In genomic region chr13:84025828-84026227, GRCh38 we compare ENCODE assay signal across 17 cellular contexts.
A peak's percentile ranks its signal among the peaks of the same experiment; 100 is the strongest.
DNase-seq lines count a peak whose midpoint lies in the region; ATAC-seq and TF ChIP-seq lines count a peak whose summit lies in the region.
"Had no signal": no experiment of that assay in that cellular context is flagged by ENCODE, and none has a peak within 500 bp of the region (broad histone marks: within the 10 kb centered on the region; RNA-seq: fewer than 3 reads in every experiment).

No MANE protein-coding gene starts in this region.

- no peaks in the 10 kb centered on the region for H3K27me3 Mint-ChIP-seq in T-helper 17 cell
- peaks cover 0 to 1% of the 10 kb centered on the region in 2 donors for H3K27me3 Mint-ChIP-seq in CD8-positive, alpha-beta memory T cell

- H2BK120ac ChIP-seq in mesendoderm (ENCODE audit: low read depth, low read length) = no peak overlapping the region

- H4K5ac ChIP-seq in mesendoderm (ENCODE audit: low read length) = no peak overlapping the region

- no peaks in the 10 kb centered on the region for H3K9me3 Mint-ChIP-seq in CD8-positive, alpha-beta memory T cell
- H3K9me3 Mint-ChIP-seq in stimulated activated effector memory CD8-positive, alpha-beta T cell treated with anti-CD3 and anti-CD28 coated beads, Interleukin-12 subunit alpha, Interleukin-12 subunit beta, amount 100 ng/mL, for 72 hours = no peaks in the 10 kb centered on the region

- H3K36me3 ChIP-seq in BLaER1 (no peaks in the 10 kb centered on the region), Loucy (ENCODE audit: insufficient read depth, low read length) (no peaks in the 10 kb centered on the region), mesendoderm (ENCODE audit: control insufficient read depth, insufficient read depth, low read length) (no peaks in the 10 kb centered on the region)
- no peaks in the 10 kb centered on the region for H3K36me3 ChIP-seq in CD8-positive, alpha-beta memory T cell (ENCODE audit: insufficient read depth, low read length)

- no peak overlapping the region for H3K4ac ChIP-seq in mesendoderm (ENCODE audit: low read depth, low read length)

- no peaks in the 10 kb centered on the region for H3K36me3 Mint-ChIP-seq in T-helper 17 cell (ENCODE audit: low read depth)
- H3K36me3 Mint-ChIP-seq in CD8-positive, alpha-beta memory T cell = no peaks in the 10 kb centered on the region
- no peaks in the 10 kb centered on the region for H3K36me3 Mint-ChIP-seq in stimulated activated effector memory CD8-positive, alpha-beta T cell treated with anti-CD3 and anti-CD28 coated beads, Interleukin-12 subunit alpha, Interleukin-12 subunit beta, amount 100 ng/mL, for 72 hours

- DNase-seq in T-helper 17 cell = no peak
- DNase-seq in mesendoderm = peak; percentile 51
- DNase-seq in CD8-positive, alpha-beta memory T cell = no peak
- DNase-seq in DMS53 treated with DMSO at 0.1 percent for 48 hours (lab: John Stamatoyannopoulos, UW; ENCODE audit: unreplicated experiment) = no peak
- DNase-seq in NK-92 (lab: John Stamatoyannopoulos, UW; ENCODE audit: unreplicated experiment) = no peak
- no peak for DNase-seq in stimulated activated effector memory CD8-positive, alpha-beta T cell treated with anti-CD3 and anti-CD28 coated beads, Interleukin-12 subunit alpha, Interleukin-12 subunit beta, amount 100 ng/mL, for 72 hours (ENCODE audit: low spot score in 2 of 2)
- DNase-seq: 8988T, KG1, NCI-H1092, NCI-H146, NCI-H2081 treated with DMSO at 0.1 percent for 48 hours, NCI-H2227 treated with DMSO at 0.1 percent for 48 hours, PC-3 had no signal

- CTCF ChIA-PET in CD8-positive, alpha-beta memory T cell (lab: Charles Lee) = no interaction called here

- peak overlapping the region; percentile 74; the same call in 1 of the 2 replicates for H2AFZ ChIP-seq in Loucy (ENCODE audit: low read length)

- H3K23ac ChIP-seq in mesendoderm (ENCODE audit: low read length) = no peak overlapping the region

- no peak overlapping the region for H3K4me3 ChIP-seq in BLaER1
- no peak overlapping the region for H3K4me3 ChIP-seq in Loucy (ENCODE audit: low read length, poor library complexity, severe bottlenecking)
- H3K4me3 ChIP-seq in mesendoderm (ENCODE audit: low read length) = no peak overlapping the region
- no peak overlapping the region for H3K4me3 ChIP-seq in CD8-positive, alpha-beta memory T cell (ENCODE audit: low read length)

- H3K4me3 Mint-ChIP-seq in T-helper 17 cell = no peak overlapping the region
- H3K4me3 Mint-ChIP-seq in CD8-positive, alpha-beta memory T cell = no peak overlapping the region
- H3K4me3 Mint-ChIP-seq in stimulated activated effector memory CD8-positive, alpha-beta T cell treated with anti-CD3 and anti-CD28 coated beads, Interleukin-12 subunit alpha, Interleukin-12 subunit beta, amount 100 ng/mL, for 72 hours = no peak overlapping the region

- no peak overlapping the region for H2BK5ac ChIP-seq in mesendoderm (ENCODE audit: low read length)

- no peak for ATAC-seq in T-helper 17 cell
- ATAC-seq in stimulated activated effector memory CD8-positive, alpha-beta T cell treated with anti-CD3 and anti-CD28 coated beads, Interleukin-12 subunit alpha, Interleukin-12 subunit beta, amount 100 ng/mL, for 72 hours = no peak
- ATAC-seq: HCT116, HepG2, PC-3 had no signal

- H3K9me3 ChIP-seq in BLaER1 = peaks cover 3% of the 10 kb centered on the region; the same call in 1 of the 2 replicates
- H3K9me3 ChIP-seq in Loucy (ENCODE audit: insufficient read depth, low read depth, low read length) = no peaks in the 10 kb centered on the region
- H3K9me3 ChIP-seq in T-helper 17 cell (ENCODE audit: control insufficient read depth, low read length, poor library complexity, severe bottlenecking) = no peaks in the 10 kb centered on the region
- no peaks in the 10 kb centered on the region for H3K9me3 ChIP-seq in CD8-positive, alpha-beta memory T cell (ENCODE audit: low read length)

- H3K4me1 Mint-ChIP-seq in T-helper 17 cell = no peaks in the 10 kb centered on the region
- no peaks in the 10 kb centered on the region for H3K4me1 Mint-ChIP-seq in CD8-positive, alpha-beta memory T cell
- no peaks in the 10 kb centered on the region for H3K4me1 Mint-ChIP-seq in stimulated activated effector memory CD8-positive, alpha-beta T cell treated with anti-CD3 and anti-CD28 coated beads, Interleukin-12 subunit alpha, Interleukin-12 subunit beta, amount 100 ng/mL, for 72 hours

- no peaks in the 10 kb centered on the region for H3K27me3 ChIP-seq in BLaER1
- no peaks in the 10 kb centered on the region for H3K27me3 ChIP-seq in Loucy (ENCODE audit: insufficient read depth, low read length, poor library complexity, severe bottlenecking)
- H3K27me3 ChIP-seq in mesendoderm (ENCODE audit: insufficient read depth, low read length, poor library complexity) = no peaks in the 10 kb centered on the region
- no peaks in the 10 kb centered on the region for H3K27me3 ChIP-seq in CD8-positive, alpha-beta memory T cell (ENCODE audit: insufficient read depth, low read length, poor library complexity, severe bottlenecking)

- no peak overlapping the region for H3K9ac ChIP-seq in BLaER1
- no peak overlapping the region for H3K9ac ChIP-seq in Loucy (ENCODE audit: low read depth, low read length, poor library complexity, severe bottlenecking)
- H3K9ac ChIP-seq in mesendoderm (ENCODE audit: low read length) = no peak overlapping the region

- no peak overlapping the region for H2AK5ac ChIP-seq in mesendoderm (ENCODE audit: low read length)

- no peak overlapping the region for H3K27ac ChIP-seq in BLaER1
- H3K27ac ChIP-seq in mesendoderm (ENCODE audit: low read depth, low read length) = no peak overlapping the region
- no peak overlapping the region for H3K27ac ChIP-seq in CD8-positive, alpha-beta memory T cell (ENCODE audit: low read depth, low read length)

- no peaks in the 10 kb centered on the region for H3K9me2 ChIP-seq in Loucy (replicated peaks; ENCODE audit: low read depth, low read length)

- H3K27ac Mint-ChIP-seq in T-helper 17 cell = peak overlapping the region; percentile 19
- peak overlapping the region in 1 of 8 donors; percentile 44 for H3K27ac Mint-ChIP-seq in CD8-positive, alpha-beta memory T cell
- no peak overlapping the region for H3K27ac Mint-ChIP-seq in stimulated activated effector memory CD8-positive, alpha-beta T cell treated with anti-CD3 and anti-CD28 coated beads, Interleukin-12 subunit alpha, Interleukin-12 subunit beta, amount 100 ng/mL, for 72 hours

- H3K79me2 ChIP-seq in Loucy (ENCODE audit: insufficient read depth, low read length) = no peaks in the 10 kb centered on the region
- H3K79me2 ChIP-seq in mesendoderm (ENCODE audit: control insufficient read depth, insufficient read depth, low read length) = no peaks in the 10 kb centered on the region

- H3K56ac ChIP-seq in mesendoderm (ENCODE audit: low read length) = no peak overlapping the region

- WGBS in mesendoderm (ENCODE audit: extremely low coverage, insufficient coverage, low lambda C conversion rate) = no CpG with 5 or more reads among the region's 1 CpG

- peaks cover 23% of the 10 kb centered on the region; the same call in 1 of the 2 replicates for H3K4me1 ChIP-seq in BLaER1
- H3K4me1 ChIP-seq in Loucy (ENCODE audit: insufficient read depth, low read length, poor library complexity, severe bottlenecking) = peaks cover 6% of the 10 kb centered on the region
- no peaks in the 10 kb centered on the region for H3K4me1 ChIP-seq in mesendoderm (ENCODE audit: control insufficient read depth, low read depth, low read length)
- no peaks in the 10 kb centered on the region for H3K4me1 ChIP-seq in CD8-positive, alpha-beta memory T cell (ENCODE audit: insufficient read depth, low read length)

- POLR2A ChIA-PET in CD8-positive, alpha-beta memory T cell (lab: Charles Lee) = no interaction called here

- H2BK15ac ChIP-seq in mesendoderm (replicated peaks; ENCODE audit: low read depth) = no peak overlapping the region

- peak overlapping the region; percentile 37 for H3K4me2 ChIP-seq in BLaER1
- H3K4me2 ChIP-seq in Loucy (ENCODE audit: low read depth, low read length, poor library complexity, severe bottlenecking) = no peak overlapping the region
- no peak overlapping the region for H3K4me2 ChIP-seq in mesendoderm (ENCODE audit: low read length)

- H4K20me1 ChIP-seq in BLaER1 (no peaks in the 10 kb centered on the region), Loucy (ENCODE audit: insufficient read depth, low read length, poor library complexity, severe bottlenecking) (no peaks in the 10 kb centered on the region)

- no peak overlapping the region for H4K8ac ChIP-seq in mesendoderm (ENCODE audit: low read depth, low read length)

- no peaks in the 10 kb centered on the region for H3F3A ChIP-seq in Loucy (ENCODE audit: low read depth)

- no peak overlapping the region for H3K18ac ChIP-seq in mesendoderm (ENCODE audit: low read length)

- H3K79me1 ChIP-seq in mesendoderm (ENCODE audit: low read length) = no peaks in the 10 kb centered on the region

- TF ChIP-seq CTCF in Loucy (conservative IDR thresholded peaks at IDR 0.05; ENCODE audit: low read length) = no peak
